ENCODE assay signal across 17 cellular contexts in genomic region chr10:28891058-28891713, GRCh38.
A peak's percentile ranks its signal among the peaks of the same experiment; 100 is the strongest.
DNase-seq lines count a peak whose midpoint lies in the region; ATAC-seq and TF ChIP-seq lines count a peak whose summit lies in the region.
"Had no signal": no experiment of that assay in that cellular context is flagged by ENCODE, and none has a peak within 500 bp of the region (broad histone marks: within the 10 kb centered on the region; RNA-seq: fewer than 3 reads in every experiment).

No MANE protein-coding gene starts in this region.

- H3K9ac ChIP-seq in HCT116 (ENCODE audit: low read length) (no peak overlapping the region), mammary epithelial cell (ENCODE audit: insufficient read depth, low read length) (no peak overlapping the region)

- H2AFZ ChIP-seq in HCT116 (ENCODE audit: low read depth, low read length, poor library complexity, severe bottlenecking) (no peak overlapping the region), mammary epithelial cell (ENCODE audit: low read depth, low read length) (no peak overlapping the region)

- TF ChIP-seq CTCF in HCT116 (IDR thresholded peaks at IDR 0.05 in 2 of 3, conservative IDR thresholded peaks at IDR 0.05 in 1 of 3; ENCODE audit: borderline replicate concordance in 1 of 3, insufficient read depth in 1 of 3, low read depth in 2 of 3, low read length in 2 of 3), result no peak
- TF ChIP-seq CTCF in NB4 (IDR thresholded peaks at IDR 0.05; ENCODE audit: low read depth, low read length), result no peak
- peak in 1 of 2 donors; percentile 32 for TF ChIP-seq CTCF in mammary epithelial cell (conservative IDR thresholded peaks at IDR 0.05 in 1 of 2, IDR thresholded peaks at IDR 0.05 in 1 of 2; ENCODE audit: extremely low read depth in 1 of 2, insufficient read depth in 1 of 2, low read depth in 1 of 2, low read length in 2 of 2)
- no peak for TF ChIP-seq CTCF in psoas muscle (IDR thresholded peaks at IDR 0.05)

- no peaks in the 10 kb centered on the region for H4K20me1 ChIP-seq in HCT116 (ENCODE audit: insufficient read depth)
- no peaks in the 10 kb centered on the region for H4K20me1 ChIP-seq in mammary epithelial cell (ENCODE audit: insufficient read depth, low read length)

- in situ Hi-C loops in mammary epithelial cell (cut with MboI; ENCODE audit: low sequenced_read_pairs in 2 of 2), result no loop called here

- H3K79me2 ChIP-seq in HCT116 (ENCODE audit: insufficient read depth, low read length) (no peaks in the 10 kb centered on the region), mammary epithelial cell (ENCODE audit: insufficient read depth, low read length) (no peaks in the 10 kb centered on the region)

- CTCF ChIA-PET in HCT116 (lab: Charles Lee), result no interaction called here
- CTCF ChIA-PET in mammary epithelial cell (lab: Charles Lee; ENCODE audit: low non-redundant PET), result no interaction called here

- POLR2A ChIA-PET in HCT116 (lab: Charles Lee), result no interaction called here

- no peaks in the 10 kb centered on the region for H3K9me3 ChIP-seq in HCT116 (ENCODE audit: control insufficient read depth in 1 of 2, insufficient read depth in 1 of 2, low read depth in 1 of 2, low read length in 2 of 2)
- H3K9me3 ChIP-seq in mammary epithelial cell (replicated peaks; ENCODE audit: insufficient read depth, low read length), result no peaks in the 10 kb centered on the region
- no peaks in the 10 kb centered on the region for H3K9me3 ChIP-seq in psoas muscle
- H3K9me3 ChIP-seq: colonic mucosa, sigmoid colon, SJSA1 had no signal

- H3K4me1 ChIP-seq in HCT116 (ENCODE audit: control insufficient read depth in 1 of 2, insufficient read depth in 2 of 2, low read length in 2 of 2) (peaks cover 0 to 4% of the 10 kb centered on the region in 2 experiments; a peak in 1 of 4 replicates), mammary epithelial cell (ENCODE audit: insufficient read depth, low read length) (peaks cover 4% of the 10 kb centered on the region), psoas muscle (no peaks in the 10 kb centered on the region)
- H3K4me1 ChIP-seq: colonic mucosa had no signal

- H3K9me2 ChIP-seq in HCT116 (ENCODE audit: insufficient read depth), result no peaks in the 10 kb centered on the region

- H3K4me2 ChIP-seq in HCT116 (ENCODE audit: low read length) (no peak overlapping the region), mammary epithelial cell (ENCODE audit: insufficient read depth, low read depth, low read length) (no peak overlapping the region)

- DNase-seq in HCT116 (ENCODE audit: low read depth, low spot score) (no peak), NB4 (ENCODE audit: low read depth) (peak; percentile 2), mammary epithelial cell (peak; percentile 79), psoas muscle (no peak), GM19238 (ENCODE audit: insufficient read length, low spot score) (no peak)
- no peak for DNase-seq in stimulated activated CD4-positive, alpha-beta T cell treated with anti-CD3 and anti-CD28 coated beads, Interleukin-1b, Interleukin-23, amount 100 ng/mL, for 48 hours
- DNase-seq: activated T-cell treated with anti-CD3 and anti-CD28 coated beads, Interleukin-2, amount 50 U/mL, for 48 hours; colonic mucosa; foreskin fibroblast; HFFc6; NCI-H2081 treated with DMSO at 0.1 percent for 48 hours; NCI-H510A; occipital lobe; sigmoid colon; stimulated activated CD4-positive, alpha-beta T cell treated with anti-CD3 and anti-CD28 coated beads, Interleukin-2, amount 100 ng/mL, for 48 hours had no signal

- 74% methylated on average over 5 of the region's 6 CpGs for WGBS in mammary epithelial cell (ENCODE audit: low coverage, missing lambda C conversion rate)
- 72 to 90% (median 76%) methylated on average over 6 of the region's 6 CpGs for WGBS in psoas muscle, 3 donors

- ATAC-seq in HCT116 (no peak), psoas muscle (peak; percentile 52 to 80 (median 72)), GM21381 (IDR thresholded peaks at IDR 0.05; ENCODE audit: unreplicated experiment) (no peak)

- no peaks in the 10 kb centered on the region for H3K27me3 ChIP-seq in HCT116 (ENCODE audit: insufficient read depth, low read length)
- H3K27me3 ChIP-seq in mammary epithelial cell (ENCODE audit: insufficient read depth, low read length), result no peaks in the 10 kb centered on the region
- no peaks in the 10 kb centered on the region for H3K27me3 ChIP-seq in psoas muscle (ENCODE audit: insufficient read depth in 3 of 3, low read length in 2 of 3)
- H3K27me3 ChIP-seq: colonic mucosa, sigmoid colon, SJSA1 had no signal

- no peak overlapping the region for H3K27ac ChIP-seq in HCT116 (ENCODE audit: low read depth, low read length)
- no peak overlapping the region for H3K27ac ChIP-seq in mammary epithelial cell (ENCODE audit: insufficient read depth, low read depth, low read length)
- peak overlapping the region; percentile 36 for H3K27ac ChIP-seq in psoas muscle
- H3K27ac ChIP-seq: colonic mucosa, sigmoid colon, SJSA1 had no signal

- intact Hi-C loops in HCT116 (cut with micrococcal nuclease), result no loop called here
- intact Hi-C loops in mammary epithelial cell (cut with micrococcal nuclease), result loop anchor here (5.0 kb wide), 1 partner anchor 214 kb away; the partner anchor contains the start of gene BAMBI
- intact Hi-C loops in psoas muscle (cut with DNase I), result loop anchor here in 1 of 2 donors (10.0 kb wide), 1 partner anchor 206 kb away; no protein-coding TSS in a partner anchor

- no TSS peak for BruUV-seq in HCT116 (replicated peaks; lab: Mats Ljungman, UMichigan)
- BruUV-seq in mammary epithelial cell (replicated peaks; lab: Mats Ljungman, UMichigan), result no TSS peak

- no peak overlapping the region for H3K4me3 ChIP-seq in HCT116 (replicated peaks in 1 of 2; ENCODE audit: low read depth in 1 of 2, low read length in 2 of 2)
- no peak overlapping the region for H3K4me3 ChIP-seq in NB4 (ENCODE audit: low read depth, low read length)
- no peak overlapping the region for H3K4me3 ChIP-seq in mammary epithelial cell (replicated peaks in 1 of 3; ENCODE audit: insufficient read depth in 1 of 3, low read depth in 2 of 3, low read length in 3 of 3)
- H3K4me3 ChIP-seq in psoas muscle, result no peak overlapping the region
- H3K4me3 ChIP-seq: colonic mucosa, sigmoid colon, SJSA1 had no signal

- dilution Hi-C loops in mammary epithelial cell (cut with HindIII; ENCODE audit: low sequenced_read_pairs), result no loop called here

- RAD21 ChIA-PET in HCT116 (lab: Charles Lee; ENCODE audit: low non-redundant PET in 1 of 2, low total read pairs in 2 of 2, uncharacterized antibody in 2 of 2, unreplicated experiment in 2 of 2), result no interaction called here

- H3K36me3 ChIP-seq in HCT116 (ENCODE audit: control insufficient read depth in 1 of 2, insufficient read depth in 2 of 2, low read length in 2 of 2), result no peaks in the 10 kb centered on the region
- H3K36me3 ChIP-seq in mammary epithelial cell (ENCODE audit: insufficient read depth, low read length), result no peaks in the 10 kb centered on the region
- no peaks in the 10 kb centered on the region for H3K36me3 ChIP-seq in psoas muscle (ENCODE audit: insufficient read depth in 1 of 2, low read depth in 1 of 2)
- H3K36me3 ChIP-seq: colonic mucosa, sigmoid colon, SJSA1 had no signal

- peak; percentile 19; the same call in 1 of the 2 replicates for TF ChIP-seq RAD21 in HCT116 (IDR thresholded peaks at IDR 0.05; ENCODE audit: low read depth)

- TF ChIP-seq POLR2A in HCT116 (IDR thresholded peaks at IDR 0.05; ENCODE audit: borderline replicate concordance, extremely low read depth, insufficient read depth, insufficient read length), result no peak
- no peak for TF ChIP-seq POLR2A in NB4 (IDR thresholded peaks at IDR 0.05; ENCODE audit: extremely low read depth, insufficient read length)

TF ChIP-seq in HCT116, 20 proteins besides CTCF, POLR2A, EP300 and RAD21 (continues in another document):
- no peak for TF ChIP-seq ZFX (IDR thresholded peaks at IDR 0.05)
- no peak for TF ChIP-seq ELF1 (IDR thresholded peaks at IDR 0.05; ENCODE audit: borderline replicate concordance, low read depth)
- no peak for TF ChIP-seq YY1 (IDR thresholded peaks at IDR 0.05; ENCODE audit: extremely low read depth, insufficient replicate concordance, low read depth, low read length)
- TF ChIP-seq EGR1 (IDR thresholded peaks at IDR 0.05; ENCODE audit: low read depth), result no peak
- no peak for TF ChIP-seq TCF7L2 (IDR thresholded peaks at IDR 0.05; ENCODE audit: borderline replicate concordance, extremely low read depth, insufficient read depth, insufficient read length)
- TF ChIP-seq EZH2 (IDR thresholded peaks at IDR 0.05), result no peak
- TF ChIP-seq FOSL1 (IDR thresholded peaks at IDR 0.05; ENCODE audit: low read depth), result no peak
- TF ChIP-seq JUND (IDR thresholded peaks at IDR 0.05), result no peak
- no peak for TF ChIP-seq POLR2AphosphoS5 (IDR thresholded peaks at IDR 0.05; ENCODE audit: low read depth, low read length)
- TF ChIP-seq EZH2phosphoT487 (IDR thresholded peaks at IDR 0.05; ENCODE audit: borderline replicate concordance), result no peak
- no peak for TF ChIP-seq ZBTB33 (IDR thresholded peaks at IDR 0.05; ENCODE audit: extremely low read depth, insufficient replicate concordance, low read length)
- TF ChIP-seq CEBPB (IDR thresholded peaks at IDR 0.05; ENCODE audit: low read depth), result no peak
- no peak for TF ChIP-seq SIN3A (IDR thresholded peaks at IDR 0.05; ENCODE audit: low read depth)

Comparison
In these comparisons a context has a peak if more than half of its experiments do, and no peak if none do; other contexts are left out.
1. ATAC-seq: peak in psoas muscle (4 of 4); none in HCT116 (single experiment) and GM21381 (single experiment).
2. DNase-seq: peak in NB4 (single experiment) and mammary epithelial cell (single experiment); none in HCT116 (single experiment), psoas muscle (0 of 2), GM19238 (single experiment) and stimulated activated CD4-positive, alpha-beta T cell treated with anti-CD3 and anti-CD28 coated beads, Interleukin-1b, Interleukin-23, amount 100 ng/mL, for 48 hours (single experiment).